ENCODE assay signal across 24 cellular contexts in the genomic region with DNA sequence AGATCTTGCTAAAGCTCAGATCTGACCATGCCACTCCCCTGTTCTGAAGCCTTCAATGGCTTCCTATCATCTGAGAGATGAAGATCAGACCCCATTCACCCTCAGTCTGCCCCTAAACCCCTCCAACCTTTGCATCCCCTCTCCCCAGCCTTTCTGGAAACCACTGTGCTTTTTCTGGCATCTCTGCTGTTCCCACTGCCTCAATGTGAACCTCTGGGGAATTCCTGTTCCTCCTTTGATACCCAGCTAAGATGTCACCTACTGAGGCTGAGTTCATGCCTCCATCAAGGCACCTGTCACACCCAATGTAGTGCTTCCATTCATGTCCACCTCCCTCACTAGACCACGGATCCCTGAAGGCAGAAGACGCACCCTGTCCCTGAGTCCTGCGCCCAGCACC. TPM values are rescaled to one million over a fixed set of nuclear protein-coding genes. Genes with fewer than 3 reads are reported as not detected.
DNase-seq lines count a peak whose midpoint lies in the region; ATAC-seq, FAIRE-seq and TF ChIP-seq lines count a peak whose summit lies in the region.
"Had no signal": no experiment of that assay in that cellular context is flagged by ENCODE, and none has a peak within 500 bp of the region (broad histone marks: within the 10 kb centered on the region; RNA-seq: fewer than 3 reads in every experiment).

No MANE protein-coding gene starts in this region.

- H3K4me1 Mint-ChIP-seq in activated CD8-positive, alpha-beta memory T cell treated with anti-CD3 and anti-CD28 coated beads, Interleukin-2, amount 10 ng/mL, durations not matched to agents 7 days and 5 days = peaks cover 6% of the 10 kb centered on the region
- no peaks in the 10 kb centered on the region for H3K4me1 Mint-ChIP-seq in activated T-cell treated with anti-CD3 and anti-CD28 coated beads, Interleukin-2, amount 50 U/mL, for 24 hours (ENCODE audit: low read depth)
- H3K4me1 Mint-ChIP-seq: IgD-negative memory B cell had no signal

- no peaks in the 10 kb centered on the region for H3K79me2 ChIP-seq in HepG2 (ENCODE audit: insufficient read depth, low read length)

- H2AFZ ChIP-seq in HepG2 (ENCODE audit: low read length) = no peak overlapping the region
- H2AFZ ChIP-seq: GM23248 had no signal

- peaks cover 5% of the 10 kb centered on the region for H3K36me3 Mint-ChIP-seq in activated CD8-positive, alpha-beta memory T cell treated with anti-CD3 and anti-CD28 coated beads, Interleukin-2, amount 10 ng/mL, durations not matched to agents 7 days and 5 days
- no peaks in the 10 kb centered on the region for H3K36me3 Mint-ChIP-seq in activated T-cell treated with anti-CD3 and anti-CD28 coated beads, Interleukin-2, amount 50 U/mL, for 24 hours (ENCODE audit: low read depth)

- 96% methylated on average over 3 of the region's 3 CpGs for WGBS in esophagus muscularis mucosa
- 64% methylated on average over 3 of the region's 3 CpGs for WGBS in HepG2 (ENCODE audit: low lambda C conversion rate)

- BruUV-seq in HepG2 (replicated peaks; lab: Mats Ljungman, UMichigan) = no TSS peak

- POLR2A ChIA-PET in HepG2 (lab: Yijun Ruan, JAX) = no interaction called here

- FAIRE-seq in HepG2 (lab: Jason Lieb, UNC) = no peak
- FAIRE-seq: A549, GM12892, GM18507, H54, HTR-8/SVneo had no signal

- H3K27me3 Mint-ChIP-seq in activated CD8-positive, alpha-beta memory T cell treated with anti-CD3 and anti-CD28 coated beads, Interleukin-2, amount 10 ng/mL, durations not matched to agents 7 days and 5 days = peaks cover 6% of the 10 kb centered on the region
- H3K27me3 Mint-ChIP-seq in activated T-cell treated with anti-CD3 and anti-CD28 coated beads, Interleukin-2, amount 50 U/mL, for 24 hours = peaks cover 20% of the 10 kb centered on the region

- no peak overlapping the region for H3K4me2 ChIP-seq in HepG2 (ENCODE audit: low read depth, low read length)
- H3K4me2 ChIP-seq: A549 had no signal

- no peaks in the 10 kb centered on the region for H3K27me3 ChIP-seq in esophagus muscularis mucosa
- H3K27me3 ChIP-seq in HepG2 (ENCODE audit: control insufficient read depth in 1 of 2, insufficient read depth in 2 of 2, low read length in 2 of 2) = no peaks in the 10 kb centered on the region; a peak in 1 of 5 replicates

- CTCF ChIA-PET in activated CD8-positive, alpha-beta memory T cell treated with anti-CD3 and anti-CD28 coated beads, Interleukin-2, amount 10 ng/mL, durations not matched to agents 7 days and 5 days (lab: Charles Lee) = no interaction called here
- CTCF ChIA-PET in HepG2 (lab: Yijun Ruan, JAX; ENCODE audit: low intra/inter-chr PET ratio, low total read pairs) = no interaction called here

- TF ChIP-seq POLR2A in esophagus muscularis mucosa (IDR thresholded peaks at IDR 0.05; ENCODE audit: low read depth) (no peak), HepG2 (IDR thresholded peaks at IDR 0.05; ENCODE audit: insufficient read depth in 1 of 2, low read depth in 2 of 2, low read length in 2 of 2) (no peak)

- no peak overlapping the region for H3K4me3 ChIP-seq in esophagus muscularis mucosa
- H3K4me3 ChIP-seq in HepG2 (replicated peaks in 1 of 3; ENCODE audit: insufficient read depth in 1 of 3, low read depth in 2 of 3, low read length in 3 of 3) = no peak overlapping the region
- H3K4me3 ChIP-seq: A549, GM23248 had no signal

- TF ChIP-seq CTCF in esophagus muscularis mucosa (IDR thresholded peaks at IDR 0.05) = no peak
- TF ChIP-seq CTCF in HepG2 (CRISPR knock-in tag; IDR thresholded peaks at IDR 0.05) = no peak

- in situ Hi-C loops in HepG2 (cut with HindIII; ENCODE audit: extremely low pct_ligation_motif_present, low pct_unique_long_range_greater_than_20kb) = no loop called here

- no peak overlapping the region for H3K27ac ChIP-seq in esophagus muscularis mucosa (replicated peaks in 1 of 4)
- no peak overlapping the region for H3K27ac ChIP-seq in HepG2 (ENCODE audit: extremely low read length, insufficient read depth, low read length)
- H3K27ac ChIP-seq: 22Rv1, A549, C4-2B, GM23248 had no signal

- peaks cover 14% of the 10 kb centered on the region for H3K9me3 Mint-ChIP-seq in activated CD8-positive, alpha-beta memory T cell treated with anti-CD3 and anti-CD28 coated beads, Interleukin-2, amount 10 ng/mL, durations not matched to agents 7 days and 5 days (ENCODE audit: low read depth)
- H3K9me3 Mint-ChIP-seq in activated T-cell treated with anti-CD3 and anti-CD28 coated beads, Interleukin-2, amount 50 U/mL, for 24 hours = peaks cover 23% of the 10 kb centered on the region

- TF ChIP-seq EP300 in esophagus muscularis mucosa (IDR thresholded peaks at IDR 0.05) (no peak), HepG2 (IDR thresholded peaks at IDR 0.05; ENCODE audit: low read depth in 2 of 2, low read length in 2 of 2) (no peak), HepG2 (CRISPR knock-in tag; IDR thresholded peaks at IDR 0.05; ENCODE audit: borderline replicate concordance) (no peak)

- peaks cover 0 to 11% (median 5%) of the 10 kb centered on the region in 4 donors for H3K9me3 ChIP-seq in esophagus muscularis mucosa
- peaks cover 16% of the 10 kb centered on the region for H3K9me3 ChIP-seq in HepG2 (ENCODE audit: low read length)

- no peak for ATAC-seq in activated CD8-positive, alpha-beta memory T cell treated with anti-CD3 and anti-CD28 coated beads, Interleukin-2, amount 10 ng/mL, durations not matched to agents 7 days and 5 days
- no peak for ATAC-seq in HepG2
- ATAC-seq: A549 had no signal

- H3K4me3 Mint-ChIP-seq in activated CD8-positive, alpha-beta memory T cell treated with anti-CD3 and anti-CD28 coated beads, Interleukin-2, amount 10 ng/mL, durations not matched to agents 7 days and 5 days = no peak overlapping the region
- H3K4me3 Mint-ChIP-seq in activated T-cell treated with anti-CD3 and anti-CD28 coated beads, Interleukin-2, amount 50 U/mL, for 24 hours = no peak overlapping the region
- H3K4me3 Mint-ChIP-seq: CD4-positive, alpha-beta T cell; HFFc6 had no signal

- no peak overlapping the region for H3K27ac Mint-ChIP-seq in activated CD8-positive, alpha-beta memory T cell treated with anti-CD3 and anti-CD28 coated beads, Interleukin-2, amount 10 ng/mL, durations not matched to agents 7 days and 5 days
- H3K27ac Mint-ChIP-seq in activated T-cell treated with anti-CD3 and anti-CD28 coated beads, Interleukin-2, amount 50 U/mL, for 24 hours = no peak overlapping the region
- H3K27ac Mint-ChIP-seq: CD4-positive, alpha-beta T cell; HFFc6 had no signal

- intact Hi-C loops in esophagus muscularis mucosa (cut with DNase I) (no loop called here), HepG2 (cut with micrococcal nuclease; ENCODE audit: unreplicated experiment) (no loop called here)

- H3K36me3 ChIP-seq in esophagus muscularis mucosa = peaks cover 0 to 5% (median 2%) of the 10 kb centered on the region in 4 donors
- H3K36me3 ChIP-seq in HepG2 (replicated peaks in 1 of 2; ENCODE audit: control insufficient read depth in 1 of 2, insufficient read depth in 2 of 2, low read length in 2 of 2) = no peaks in the 10 kb centered on the region

- DNase-seq in activated CD8-positive, alpha-beta memory T cell treated with anti-CD3 and anti-CD28 coated beads for 24 hours = peak; percentile 7
- no peak for DNase-seq in activated CD8-positive, alpha-beta memory T cell treated with anti-CD3 and anti-CD28 coated beads, Interleukin-2, amount 10 ng/mL, durations not matched to agents 7 days and 5 days
- DNase-seq in esophagus muscularis mucosa (ENCODE audit: extremely low spot score) = peak; percentile 4
- DNase-seq in HepG2 (ENCODE audit: low spot score) = no peak
- no peak for DNase-seq in activated CD4-positive, CD25-positive, alpha-beta regulatory T cell (lab: John Stamatoyannopoulos, UW)
- no peak for DNase-seq in activated T-cell treated with anti-CD3 and anti-CD28 coated beads, Interleukin-2, amount 50 U/mL, for 24 hours
- DNase-seq in NCI-H1417 treated with DMSO at 0.1 percent for 48 hours (lab: John Stamatoyannopoulos, UW) = no peak
- DNase-seq: AML-193; Caco-2; CD4-positive, alpha-beta T cell; DMS153; DMS79; GDM1; GM23248; HCEC 1CT; HFFc6 had no signal

- no peak overlapping the region for H3K9ac ChIP-seq in HepG2 (ENCODE audit: insufficient read depth, low read depth, low read length)
- H3K9ac ChIP-seq: GM23248 had no signal

- H3K4me1 ChIP-seq in esophagus muscularis mucosa (no peaks in the 10 kb centered on the region), HepG2 (ENCODE audit: insufficient read depth, low read length) (no peaks in the 10 kb centered on the region)
- H3K4me1 ChIP-seq: A549, Caco-2 had no signal

- no peaks in the 10 kb centered on the region for H4K20me1 ChIP-seq in HepG2 (ENCODE audit: insufficient read depth, low read length)

- no peak for TF ChIP-seq RAD21 in HepG2 (CRISPR knock-in tag; IDR thresholded peaks at IDR 0.05)

RNA-seq across cellular contexts. Expression of gene CYP46A1, which starts 19.3 kb away (rescaled TPM):
- total RNA-seq in activated CD8-positive, alpha-beta memory T cell treated with anti-CD3 and anti-CD28 coated beads, Interleukin-2, amount 10 ng/mL, durations not matched to agents 7 days and 5 days = under 1 TPM in 1 of 2 experiments, not detected in 1; 0.15 TPM
- total RNA-seq in esophagus muscularis mucosa = 1 to 10 TPM; 1.2 to 2.5 (median 1.9) TPM
- total RNA-seq in HepG2 (2016; rRNA removed; fragmentation: Illumina TruSeq; extraction: Trizol) = not detected in 2 replicates
- not detected in 2 replicates for total RNA-seq in HepG2 (2016; cell fraction: cytosol; rRNA removed; fragmentation: Illumina TruSeq; extraction: Trizol; ENCODE audit: low read depth)
- not detected in 2 replicates for total RNA-seq in HepG2 (2016; cell fraction: insoluble cytoplasmic fraction; rRNA removed; fragmentation: Illumina TruSeq; extraction: Trizol)
- total RNA-seq in HepG2 (2016; cell fraction: membrane; rRNA removed; fragmentation: Illumina TruSeq; extraction: Trizol) = not detected in 2 replicates
- total RNA-seq in HepG2 (2016; cell fraction: nucleus; rRNA removed; fragmentation: Illumina TruSeq; extraction: Trizol) = not detected in 2 replicates
- not detected in 2 replicates for polyA plus RNA-seq in HepG2 (2011; rRNA removed)
- not detected in 2 replicates for polyA plus RNA-seq in HepG2 (2011; cell fraction: cytosol; rRNA removed)
- polyA plus RNA-seq in HepG2 (2011; cell fraction: nucleus; rRNA removed) = 0.06 and 0.12 TPM in 2 replicates
- not detected in 2 replicates for polyA plus RNA-seq in HepG2 (2012)
- 0.06 TPM in 2 replicates for polyA plus RNA-seq in HepG2 (2016; cell fraction: cytosol; fragmentation: Illumina TruSeq; extraction: Trizol; ENCODE audit: low read depth)
- polyA plus RNA-seq in HepG2 (2016; cell fraction: insoluble cytoplasmic fraction; fragmentation: Illumina TruSeq; extraction: Trizol; ENCODE audit: low read depth) = not detected in 2 replicates
- not detected in 2 replicates for polyA plus RNA-seq in HepG2 (2016; cell fraction: membrane; fragmentation: Illumina TruSeq; extraction: Trizol; ENCODE audit: low read depth)
- 0.11 and 0.14 TPM in 2 replicates for polyA plus RNA-seq in HepG2 (2016; cell fraction: nucleus; fragmentation: Illumina TruSeq; extraction: Trizol; ENCODE audit: insufficient read depth, low read depth)
- polyA minus RNA-seq in HepG2 (2011; rRNA and poly(A)+ RNA removed; ENCODE audit: low replicate concordance) = 0.02 TPM in 1 of 2 replicates, not detected in the other
- polyA minus RNA-seq in HepG2 (2011; cell fraction: cytosol; rRNA and poly(A)+ RNA removed) = not detected in 2 replicates
- polyA minus RNA-seq in HepG2 (2011; cell fraction: nucleus; rRNA and poly(A)+ RNA removed) = under 0.01 and 0.12 TPM in 2 replicates
- polyA plus RNA-seq: IgD-negative memory B cell had no signal

RNA-seq across cellular contexts. Expression of gene HHIPL1, which starts 58.5 kb away (rescaled TPM):
- total RNA-seq in activated CD8-positive, alpha-beta memory T cell treated with anti-CD3 and anti-CD28 coated beads, Interleukin-2, amount 10 ng/mL, durations not matched to agents 7 days and 5 days = under 1 TPM in 1 of 2 experiments, not detected in 1; 0.09 TPM
- 1 to 10 TPM; 4.2 to 9.1 (median 5.9) TPM for total RNA-seq in esophagus muscularis mucosa
- total RNA-seq in HepG2 (2016; rRNA removed; fragmentation: Illumina TruSeq; extraction: Trizol) = not detected in 2 replicates
- total RNA-seq in HepG2 (2016; cell fraction: cytosol; rRNA removed; fragmentation: Illumina TruSeq; extraction: Trizol; ENCODE audit: low read depth) = not detected in 2 replicates
- not detected in 2 replicates for total RNA-seq in HepG2 (2016; cell fraction: insoluble cytoplasmic fraction; rRNA removed; fragmentation: Illumina TruSeq; extraction: Trizol)
- total RNA-seq in HepG2 (2016; cell fraction: membrane; rRNA removed; fragmentation: Illumina TruSeq; extraction: Trizol) = not detected in 2 replicates
- total RNA-seq in HepG2 (2016; cell fraction: nucleus; rRNA removed; fragmentation: Illumina TruSeq; extraction: Trizol) = not detected in 2 replicates
- 0.01 TPM in 1 of 2 replicates, not detected in the other for polyA plus RNA-seq in HepG2 (2011; rRNA removed)
- polyA plus RNA-seq in HepG2 (2011; cell fraction: cytosol; rRNA removed) = not detected in 2 replicates
- polyA plus RNA-seq in HepG2 (2011; cell fraction: nucleus; rRNA removed) = not detected in 2 replicates
- polyA plus RNA-seq in HepG2 (2012) = 0.03 TPM in 1 of 2 replicates, not detected in the other
- polyA plus RNA-seq in HepG2 (2016; cell fraction: cytosol; fragmentation: Illumina TruSeq; extraction: Trizol; ENCODE audit: low read depth) = not detected in 2 replicates
- polyA plus RNA-seq in HepG2 (2016; cell fraction: insoluble cytoplasmic fraction; fragmentation: Illumina TruSeq; extraction: Trizol; ENCODE audit: low read depth) = not detected in 2 replicates
- polyA plus RNA-seq in HepG2 (2016; cell fraction: membrane; fragmentation: Illumina TruSeq; extraction: Trizol; ENCODE audit: low read depth) = not detected in 2 replicates
- not detected in 2 replicates for polyA plus RNA-seq in HepG2 (2016; cell fraction: nucleus; fragmentation: Illumina TruSeq; extraction: Trizol; ENCODE audit: insufficient read depth, low read depth)
- polyA minus RNA-seq in HepG2 (2011; rRNA and poly(A)+ RNA removed; ENCODE audit: low replicate concordance) = not detected in 2 replicates
- not detected in 2 replicates for polyA minus RNA-seq in HepG2 (2011; cell fraction: cytosol; rRNA and poly(A)+ RNA removed)
- polyA minus RNA-seq in HepG2 (2011; cell fraction: nucleus; rRNA and poly(A)+ RNA removed) = 0.12 TPM in 1 of 2 replicates, not detected in the other
- total RNA-seq: CD4-positive, alpha-beta T cell had no signal

Comparison
In these comparisons a context has a peak if more than half of its experiments do, and no peak if none do; other contexts are left out.
1. DNase-seq: peak in activated CD8-positive, alpha-beta memory T cell treated with anti-CD3 and anti-CD28 coated beads for 24 hours (single experiment) and esophagus muscularis mucosa (single experiment); none in activated CD8-positive, alpha-beta memory T cell treated with anti-CD3 and anti-CD28 coated beads, Interleukin-2, amount 10 ng/mL, durations not matched to agents 7 days and 5 days (single experiment), HepG2 (single experiment), activated CD4-positive, CD25-positive, alpha-beta regulatory T cell (0 of 4), activated T-cell treated with anti-CD3 and anti-CD28 coated beads, Interleukin-2, amount 50 U/mL, for 24 hours (single experiment) and NCI-H1417 treated with DMSO at 0.1 percent for 48 hours (single experiment).